ENCODE assay signal across 32 cellular contexts in the genomic region with DNA sequence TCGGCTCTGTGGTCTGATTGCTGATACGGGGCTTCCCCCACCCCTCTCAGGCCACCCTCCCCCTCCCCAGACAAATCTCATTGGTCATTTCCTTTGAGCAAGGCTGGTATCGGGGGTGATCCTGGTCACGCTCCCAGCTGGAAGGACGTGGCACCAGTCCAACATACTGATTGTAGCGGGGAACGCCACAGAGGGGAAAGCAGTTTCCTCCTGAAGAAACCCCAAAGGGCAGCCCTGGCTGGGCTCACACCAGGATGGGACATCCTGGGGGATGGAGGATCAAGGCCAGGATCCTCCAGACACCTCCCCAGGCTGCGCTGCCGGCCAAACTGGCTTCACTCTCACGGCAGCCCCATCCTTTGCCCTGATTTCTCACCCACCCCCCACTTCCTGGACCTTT. TPM values are rescaled to one million over a fixed set of nuclear protein-coding genes. Genes with fewer than 3 reads are reported as not detected.
DNase-seq lines count a peak whose midpoint lies in the region; ATAC-seq, FAIRE-seq and TF ChIP-seq lines count a peak whose summit lies in the region.
"Had no signal": no experiment of that assay in that cellular context is flagged by ENCODE, and none has a peak within 500 bp of the region (broad histone marks: within the 10 kb centered on the region; RNA-seq: fewer than 3 reads in every experiment).

No MANE protein-coding gene starts in this region.

- H3K36me3 Mint-ChIP-seq in stimulated activated effector memory CD8-positive, alpha-beta T cell treated with anti-CD3 and anti-CD28 coated beads, Interleukin-12 subunit alpha, Interleukin-12 subunit beta, amount 100 ng/mL, for 72 hours: no peaks in the 10 kb centered on the region
- no peaks in the 10 kb centered on the region for H3K36me3 Mint-ChIP-seq in activated T-cell treated with anti-CD3 and anti-CD28 coated beads, Interleukin-2, amount 50 U/mL, for 72 hours (ENCODE audit: insufficient read depth in 2 of 2)
- H3K36me3 Mint-ChIP-seq: activated naive CD4-positive, alpha-beta T cell treated with anti-CD3 and anti-CD28 coated beads, Interleukin-2, amount 50 U/mL, for 24 hours; naive thymus-derived CD8-positive, alpha-beta T cell; stimulated activated naive B cell treated with anti-CD40 and anti-IgM and Interleukin-4, amounts not matched to agents 10 μg/mL and 1 μg/mL and 100 μg/mL, for 72 hours had no signal

- H3K4me1 ChIP-seq in kidney (ENCODE audit: control insufficient read depth in 1 of 2, insufficient read depth in 1 of 2, low read depth in 1 of 2, low read length in 2 of 2): peaks cover 0 to 2% of the 10 kb centered on the region in 2 donors

- ATAC-seq in stimulated activated effector memory CD8-positive, alpha-beta T cell treated with anti-CD3 and anti-CD28 coated beads, Interleukin-12 subunit alpha, Interleukin-12 subunit beta, amount 100 ng/mL, for 72 hours: no peak
- no peak for ATAC-seq in HG03025 (IDR thresholded peaks at IDR 0.05; ENCODE audit: low FRiP score, unreplicated experiment)
- no peak for ATAC-seq in activated T-cell treated with anti-CD3 and anti-CD28 coated beads, Interleukin-2, amount 50 U/mL, for 72 hours (replicated peaks in 1 of 2)
- ATAC-seq: activated CD8-positive, alpha-beta T cell treated with anti-CD3 and anti-CD28 coated beads for 36 hours; naive thymus-derived CD8-positive, alpha-beta T cell; stimulated activated naive B cell treated with anti-CD40 and anti-IgM and Interleukin-4, amounts not matched to agents 10 μg/mL and 1 μg/mL and 100 μg/mL, for 72 hours had no signal

- TF ChIP-seq CTCF in kidney (IDR thresholded peaks at IDR 0.05; ENCODE audit: borderline replicate concordance, extremely low read depth, insufficient read depth): no peak

- no peak overlapping the region for H3K27ac ChIP-seq in kidney (ENCODE audit: low read depth in 2 of 2, low read length in 2 of 2)

- no peaks in the 10 kb centered on the region for H3K9me3 ChIP-seq in kidney (ENCODE audit: control insufficient read depth in 1 of 2, low read length in 2 of 2)
- H3K9me3 ChIP-seq: MG63 had no signal

- FAIRE-seq in kidney (lab: Jason Lieb, UNC): no peak
- FAIRE-seq: bronchial epithelial cell, colon, GM12891, H54 had no signal

- H3K36me3 ChIP-seq in kidney (ENCODE audit: control insufficient read depth in 1 of 2, insufficient read depth in 2 of 2, low read length in 2 of 2): no peaks in the 10 kb centered on the region
- H3K36me3 ChIP-seq: MG63 had no signal

- DNase-seq in NCI-H1092 treated with DMSO at 0.1 percent for 48 hours (lab: John Stamatoyannopoulos, UW) (peak; percentile 27), NCI-H1092 (lab: John Stamatoyannopoulos, UW) (no peak), NCI-H69 (lab: John Stamatoyannopoulos, UW) (peak; percentile 64), kidney (peak; percentile 43), AG08395 (ENCODE audit: low spot score) (no peak)
- DNase-seq in stimulated activated effector memory CD8-positive, alpha-beta T cell treated with anti-CD3 and anti-CD28 coated beads, Interleukin-12 subunit alpha, Interleukin-12 subunit beta, amount 100 ng/mL, for 72 hours (ENCODE audit: low spot score in 2 of 2): no peak
- DNase-seq in activated T-cell treated with anti-CD3 and anti-CD28 coated beads, Interleukin-2, amount 50 U/mL, for 72 hours: no peak
- DNase-seq: activated CD8-positive, alpha-beta memory T cell treated with anti-CD3 and anti-CD28 coated beads, Interleukin-2, amount 50 U/mL, for 48 hours; activated CD8-positive, alpha-beta T cell treated with anti-CD3 and anti-CD28 coated beads for 36 hours; CD4-positive, alpha-beta T cell; effector memory CD4-positive, alpha-beta T cell; erythroblast; islet precursor cell; KBM-7; MG63; naive thymus-derived CD8-positive, alpha-beta T cell; NCI-H1417 treated with DMSO at 0.1 percent for 48 hours; NCI-H2029 treated with DMSO at 0.1 percent for 48 hours; NCI-H526; SHP77; stimulated activated naive B cell treated with anti-CD40 and anti-IgM and Interleukin-4, amounts not matched to agents 10 μg/mL and 1 μg/mL and 100 μg/mL, for 72 hours had no signal

- no peaks in the 10 kb centered on the region for H3K9me3 Mint-ChIP-seq in stimulated activated effector memory CD8-positive, alpha-beta T cell treated with anti-CD3 and anti-CD28 coated beads, Interleukin-12 subunit alpha, Interleukin-12 subunit beta, amount 100 ng/mL, for 72 hours
- no peaks in the 10 kb centered on the region for H3K9me3 Mint-ChIP-seq in activated T-cell treated with anti-CD3 and anti-CD28 coated beads, Interleukin-2, amount 50 U/mL, for 72 hours
- H3K9me3 Mint-ChIP-seq: activated CD8-positive, alpha-beta T cell treated with anti-CD3 and anti-CD28 coated beads for 36 hours; activated naive CD4-positive, alpha-beta T cell treated with anti-CD3 and anti-CD28 coated beads, Interleukin-2, amount 50 U/mL, for 24 hours; activated T-helper 2 cell treated with anti-CD3 and anti-CD28 coated beads, Interferon-gamma antibody, Interleukin-2, Interleukin-4, amounts not matched to agents 10 μg/mL and 5 μg/mL and 100 μg/mL, durations not matched to agents 14 hours and 24 hours and 36 hours; CD4-positive, alpha-beta T cell; naive thymus-derived CD8-positive, alpha-beta T cell; stimulated activated naive B cell treated with anti-CD40 and anti-IgM and Interleukin-4, amounts not matched to agents 10 μg/mL and 1 μg/mL and 100 μg/mL, for 72 hours; T-helper 2 cell treated with Interferon-gamma antibody and Interleukin-4, amounts not matched to agents 5 μg/mL and 100 μg/mL, for 36 hours had no signal

- peaks cover 30% of the 10 kb centered on the region for H3K4me1 Mint-ChIP-seq in stimulated activated effector memory CD8-positive, alpha-beta T cell treated with anti-CD3 and anti-CD28 coated beads, Interleukin-12 subunit alpha, Interleukin-12 subunit beta, amount 100 ng/mL, for 72 hours
- peaks cover 10% of the 10 kb centered on the region for H3K4me1 Mint-ChIP-seq in activated T-cell treated with anti-CD3 and anti-CD28 coated beads, Interleukin-2, amount 50 U/mL, for 72 hours (ENCODE audit: low read depth)

- H3K27me3 Mint-ChIP-seq in activated T-cell treated with anti-CD3 and anti-CD28 coated beads, Interleukin-2, amount 50 U/mL, for 72 hours (ENCODE audit: low read depth): peaks cover 37% of the 10 kb centered on the region

- no peak overlapping the region for H3K9ac ChIP-seq in kidney (ENCODE audit: low read length in 2 of 2)

- H3K4me3 ChIP-seq in kidney (ENCODE audit: low read length in 2 of 2): no peak overlapping the region
- H3K4me3 ChIP-seq: MG63 had no signal

- no peak overlapping the region for H3K27ac Mint-ChIP-seq in stimulated activated effector memory CD8-positive, alpha-beta T cell treated with anti-CD3 and anti-CD28 coated beads, Interleukin-12 subunit alpha, Interleukin-12 subunit beta, amount 100 ng/mL, for 72 hours
- H3K27ac Mint-ChIP-seq in activated T-cell treated with anti-CD3 and anti-CD28 coated beads, Interleukin-2, amount 50 U/mL, for 72 hours: no peak overlapping the region
- H3K27ac Mint-ChIP-seq: activated CD8-positive, alpha-beta T cell treated with anti-CD3 and anti-CD28 coated beads for 36 hours; activated naive CD4-positive, alpha-beta T cell treated with anti-CD3 and anti-CD28 coated beads, Interleukin-2, amount 50 U/mL, for 24 hours; activated T-helper 2 cell treated with anti-CD3 and anti-CD28 coated beads, Interferon-gamma antibody, Interleukin-2, Interleukin-4, amounts not matched to agents 10 μg/mL and 5 μg/mL and 100 μg/mL, durations not matched to agents 14 hours and 24 hours and 36 hours; CD4-positive, alpha-beta T cell; stimulated activated naive B cell treated with anti-CD40 and anti-IgM and Interleukin-4, amounts not matched to agents 10 μg/mL and 1 μg/mL and 100 μg/mL, for 72 hours had no signal

- intact Hi-C loops in kidney (cut with DNase I): no loop called here

- peak overlapping the region; percentile 44 for H3K4me3 Mint-ChIP-seq in stimulated activated effector memory CD8-positive, alpha-beta T cell treated with anti-CD3 and anti-CD28 coated beads, Interleukin-12 subunit alpha, Interleukin-12 subunit beta, amount 100 ng/mL, for 72 hours
- H3K4me3 Mint-ChIP-seq in activated T-cell treated with anti-CD3 and anti-CD28 coated beads, Interleukin-2, amount 50 U/mL, for 72 hours: no peak overlapping the region
- H3K4me3 Mint-ChIP-seq: activated CD8-positive, alpha-beta T cell treated with anti-CD3 and anti-CD28 coated beads for 36 hours; activated naive CD4-positive, alpha-beta T cell treated with anti-CD3 and anti-CD28 coated beads, Interleukin-2, amount 50 U/mL, for 24 hours; CD4-positive, alpha-beta T cell; stimulated activated naive B cell treated with anti-CD40 and anti-IgM and Interleukin-4, amounts not matched to agents 10 μg/mL and 1 μg/mL and 100 μg/mL, for 72 hours; T-helper 2 cell treated with Interferon-gamma antibody and Interleukin-4, amounts not matched to agents 5 μg/mL and 100 μg/mL, for 36 hours had no signal

RNA-seq across cellular contexts. Expression of a gene that starts 36.6 kb away (rescaled TPM):
- 42.6 TPM for total RNA-seq in kidney
- 53.3 TPM for polyA plus RNA-seq in kidney (ENCODE audit: insufficient read depth, low read depth, low replicate concordance)
- total RNA-seq in activated T-cell treated with anti-CD3 and anti-CD28 coated beads, Interleukin-2, amount 50 U/mL, for 72 hours: 1 to 10 TPM; 3.4 to 7.8 TPM

RNA-seq across cellular contexts. Expression of a gene that starts 54.4 kb away (rescaled TPM):
- total RNA-seq in kidney: 0.19 TPM
- not detected for polyA plus RNA-seq in kidney (ENCODE audit: insufficient read depth, low read depth, low replicate concordance)
- under 1 TPM; 0.34 to 0.42 TPM for total RNA-seq in activated T-cell treated with anti-CD3 and anti-CD28 coated beads, Interleukin-2, amount 50 U/mL, for 72 hours
- total RNA-seq: CD4-positive, alpha-beta T cell; lower leg skin; naive thymus-derived CD8-positive, alpha-beta T cell; osteocyte had no signal
- polyA plus RNA-seq: naive thymus-derived CD8-positive, alpha-beta T cell; urinary bladder had no signal

Comparison
In these comparisons a context has a peak if more than half of its experiments do, and no peak if none do; other contexts are left out.
1. DNase-seq: peak in NCI-H1092 treated with DMSO at 0.1 percent for 48 hours (single experiment), NCI-H69 (single experiment) and kidney (single experiment); none in NCI-H1092 (single experiment), stimulated activated effector memory CD8-positive, alpha-beta T cell treated with anti-CD3 and anti-CD28 coated beads, Interleukin-12 subunit alpha, Interleukin-12 subunit beta, amount 100 ng/mL, for 72 hours (0 of 2), activated T-cell treated with anti-CD3 and anti-CD28 coated beads, Interleukin-2, amount 50 U/mL, for 72 hours (0 of 2) and AG08395 (single experiment).